Comparison of ENCODE assay signal across 8 cellular contexts in the genomic region with DNA sequence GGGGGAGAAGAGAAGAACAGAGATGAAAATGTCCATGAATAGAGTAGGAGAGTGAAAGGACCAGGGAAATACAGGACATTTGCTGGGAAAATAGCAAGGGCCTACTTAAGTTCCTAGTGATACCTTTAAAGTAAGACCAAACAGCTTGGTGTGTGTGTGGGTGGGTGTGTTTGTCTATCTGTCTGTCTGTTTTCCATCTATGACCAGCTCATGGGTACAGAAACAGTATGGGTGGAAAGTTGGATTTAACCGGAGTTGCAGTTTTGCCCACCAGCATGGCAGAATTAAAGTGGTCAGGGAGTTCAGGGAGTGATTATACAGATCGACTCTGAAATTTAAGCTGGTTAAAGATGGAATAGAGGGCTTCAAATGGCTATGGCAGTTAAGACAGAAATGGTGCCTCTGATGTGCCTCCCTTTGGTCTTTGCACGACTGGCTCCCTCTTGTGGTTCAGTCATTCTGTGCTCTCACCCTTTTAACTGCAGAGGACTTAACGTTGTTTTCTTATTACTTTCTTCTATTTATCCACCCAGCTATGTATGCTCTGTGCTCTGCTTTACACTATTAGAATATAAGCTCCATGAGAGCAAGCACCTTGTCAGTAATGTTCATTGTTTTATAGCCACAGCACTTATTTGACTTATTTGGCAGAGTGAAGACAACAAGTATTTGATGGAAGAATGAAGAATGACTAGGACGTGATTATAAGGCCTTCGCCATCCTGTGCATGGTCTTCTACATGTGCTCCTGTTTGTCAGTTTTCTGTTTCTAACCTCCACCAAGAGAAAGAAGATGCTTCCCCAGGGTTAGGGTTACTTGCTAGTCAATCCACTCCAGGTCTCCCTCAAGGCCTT.
A peak's percentile ranks its signal among the peaks of the same experiment; 100 is the strongest.
DNase-seq lines count a peak whose midpoint lies in the region; ATAC-seq, FAIRE-seq and TF ChIP-seq lines count a peak whose summit lies in the region.

No MANE protein-coding gene starts in this region.

- H3K4me3 Mint-ChIP-seq in T-cell = no peak overlapping the region

- no peaks in the 10 kb centered on the region for H3K79me2 ChIP-seq in HCT116 (ENCODE audit: insufficient read depth, low read length)

- DNase-seq in HCT116 (ENCODE audit: low read depth, low spot score) = peak; percentile 59
- DNase-seq in NCI-H1105 (lab: John Stamatoyannopoulos, UW) = peak; percentile 44
- peak; percentile 25 to 74 (median 62) for DNase-seq in T-cell
- DNase-seq in adrenal gland = peak; percentile 62 to 81 (median 69)
- peak in 1 of 3 donors; percentile 57 for DNase-seq in right cardiac atrium
- peak; percentile 30 to 50 for DNase-seq in stimulated activated CD4-positive, alpha-beta T cell treated with anti-CD3 and anti-CD28 coated beads, Interleukin-15, amount 100 ng/mL, for 48 hours (ENCODE audit: low read depth in 2 of 2)
- DNase-seq in cerebellar nuclear complex (lab: John Stamatoyannopoulos, UW) = no peak

- peaks cover 3 to 4% of the 10 kb centered on the region in 2 donors for H3K27me3 Mint-ChIP-seq in T-cell

- H3K36me3 ChIP-seq in HCT116 (ENCODE audit: control insufficient read depth in 1 of 2, insufficient read depth in 2 of 2, low read length in 2 of 2) (no peaks in the 10 kb centered on the region), adrenal gland (replicated peaks in 1 of 2) (no peaks in the 10 kb centered on the region)

- H3K4me2 ChIP-seq in HCT116 (ENCODE audit: low read length) = no peak overlapping the region

- FAIRE-seq in G401.6 (lab: Jason Lieb, UNC) = peak; percentile 90

- H3K9ac ChIP-seq in HCT116 (ENCODE audit: low read length) = no peak overlapping the region

- H3K9me3 ChIP-seq in HCT116 (ENCODE audit: control insufficient read depth in 1 of 2, insufficient read depth in 1 of 2, low read depth in 1 of 2, low read length in 2 of 2) (no peaks in the 10 kb centered on the region), adrenal gland (replicated peaks in 1 of 3) (no peaks in the 10 kb centered on the region), right cardiac atrium (ENCODE audit: control insufficient read depth, low read length) (no peaks in the 10 kb centered on the region)

- RAD21 ChIA-PET in HCT116 (lab: Charles Lee; ENCODE audit: low non-redundant PET in 1 of 2, low total read pairs in 2 of 2, uncharacterized antibody in 2 of 2, unreplicated experiment in 2 of 2) = no interaction called here

- H3K4me1 ChIP-seq in HCT116 (ENCODE audit: control insufficient read depth in 1 of 2, insufficient read depth in 2 of 2, low read length in 2 of 2) (no peaks in the 10 kb centered on the region), adrenal gland (replicated peaks in 1 of 2) (no peaks in the 10 kb centered on the region), right cardiac atrium (ENCODE audit: control insufficient read depth, insufficient read depth, low read length) (no peaks in the 10 kb centered on the region)

- WGBS in adrenal gland, 4 donors = 47 to 57% (median 54%) methylated on average over 6 of the region's 6 CpGs
- 57% methylated on average over 6 of the region's 6 CpGs for WGBS in right cardiac atrium

- H3K36me3 Mint-ChIP-seq in T-cell = no peaks in the 10 kb centered on the region

- CTCF ChIA-PET in HCT116 (lab: Charles Lee) (interaction anchor here (0.7 to 1.9 kb wide), 6 partner anchors 11 to 612 kb away, joined by 3 to 18 read pairs (median 4); no protein-coding TSS in a partner anchor), T-cell (lab: Charles Lee) (interaction anchor here (0.7 to 5.1 kb wide), 14 partner anchors 9 to 393 kb away, joined by 3 to 69 read pairs (median 5); a partner anchor contains a TSS)

- H3K9me3 Mint-ChIP-seq in T-cell = no peaks in the 10 kb centered on the region

- TF ChIP-seq POLR2A in HCT116 (IDR thresholded peaks at IDR 0.05; ENCODE audit: borderline replicate concordance, extremely low read depth, insufficient read depth, insufficient read length) (no peak), adrenal gland (IDR thresholded peaks at IDR 0.05) (no peak)

- BruUV-seq in HCT116 (replicated peaks; lab: Mats Ljungman, UMichigan) = no TSS peak

- POLR2A ChIA-PET in HCT116 (lab: Charles Lee) = no interaction called here
- POLR2A ChIA-PET in T-cell (lab: Charles Lee) = interaction anchor here (1.0 kb wide), 2 partner anchors 11 to 13 kb away, joined by 3 read pairs; no protein-coding TSS in a partner anchor

- H3K27me3 ChIP-seq in HCT116 (ENCODE audit: insufficient read depth, low read length) (no peaks in the 10 kb centered on the region), adrenal gland (no peaks in the 10 kb centered on the region), right cardiac atrium (ENCODE audit: control insufficient read depth, insufficient read depth) (no peaks in the 10 kb centered on the region)

- H3K27ac ChIP-seq in HCT116 (ENCODE audit: low read depth, low read length) (no peak overlapping the region), adrenal gland (no peak overlapping the region), right cardiac atrium (ENCODE audit: low read length) (no peak overlapping the region)

- peak overlapping the region; percentile 79 for H2AFZ ChIP-seq in HCT116 (ENCODE audit: low read depth, low read length, poor library complexity, severe bottlenecking)

- H3K9me2 ChIP-seq in HCT116 (ENCODE audit: insufficient read depth) = no peaks in the 10 kb centered on the region

- TF ChIP-seq CTCF in HCT116 (IDR thresholded peaks at IDR 0.05 in 2 of 3, conservative IDR thresholded peaks at IDR 0.05 in 1 of 3; ENCODE audit: borderline replicate concordance in 1 of 3, insufficient read depth in 1 of 3, low read depth in 2 of 3, low read length in 2 of 3) (peak; percentile 69 to 81 (median 81)), adrenal gland (IDR thresholded peaks at IDR 0.05) (peak; percentile 65 to 79 (median 75))

- H3K4me3 ChIP-seq in HCT116 (replicated peaks in 1 of 2; ENCODE audit: low read depth in 1 of 2, low read length in 2 of 2) (no peak overlapping the region), adrenal gland (no peak overlapping the region), right cardiac atrium (ENCODE audit: low read length) (no peak overlapping the region)

- no peaks in the 10 kb centered on the region for H4K20me1 ChIP-seq in HCT116 (ENCODE audit: insufficient read depth)

- TF ChIP-seq RAD21 in HCT116 (IDR thresholded peaks at IDR 0.05; ENCODE audit: low read depth) = peak; percentile 78

- no peak overlapping the region for H3K27ac Mint-ChIP-seq in T-cell

- ATAC-seq in HCT116 (peak; percentile 94), T-cell (replicated peaks in 1 of 4) (peak; percentile 91 to 99 (median 98)), right cardiac atrium (peak; percentile 80 to 81)

- peaks cover 13 to 24% (median 22%) of the 10 kb centered on the region in 3 donors for H3K4me1 Mint-ChIP-seq in T-cell

- intact Hi-C loops in HCT116 (cut with micrococcal nuclease) = loop anchor here (1.0 kb wide), 1 partner anchor 612 kb away; no protein-coding TSS in a partner anchor
- intact Hi-C loops in adrenal gland (cut with DNase I) = loop anchor here (5.0 to 10.0 kb wide), 2 partner anchors 132 to 609 kb away; no protein-coding TSS in a partner anchor
- intact Hi-C loops in right cardiac atrium (cut with DNase I) = loop anchor here in 2 of 4 donors (10.0 kb wide), 1 partner anchor 69 kb away; a partner anchor contains a TSS

TF ChIP-seq in HCT116, 20 proteins besides CTCF, POLR2A, EP300 and RAD21 (continues in another document):
- TF ChIP-seq YY1 (IDR thresholded peaks at IDR 0.05; ENCODE audit: extremely low read depth, insufficient replicate concordance, low read depth, low read length) = peak; percentile 62
- no peak for TF ChIP-seq FOSL1 (IDR thresholded peaks at IDR 0.05; ENCODE audit: low read depth)
- TF ChIP-seq SRF (IDR thresholded peaks at IDR 0.05; ENCODE audit: low read depth) = no peak
- TF ChIP-seq EZH2phosphoT487 (IDR thresholded peaks at IDR 0.05; ENCODE audit: borderline replicate concordance) = no peak
- TF ChIP-seq, protein P1, sequence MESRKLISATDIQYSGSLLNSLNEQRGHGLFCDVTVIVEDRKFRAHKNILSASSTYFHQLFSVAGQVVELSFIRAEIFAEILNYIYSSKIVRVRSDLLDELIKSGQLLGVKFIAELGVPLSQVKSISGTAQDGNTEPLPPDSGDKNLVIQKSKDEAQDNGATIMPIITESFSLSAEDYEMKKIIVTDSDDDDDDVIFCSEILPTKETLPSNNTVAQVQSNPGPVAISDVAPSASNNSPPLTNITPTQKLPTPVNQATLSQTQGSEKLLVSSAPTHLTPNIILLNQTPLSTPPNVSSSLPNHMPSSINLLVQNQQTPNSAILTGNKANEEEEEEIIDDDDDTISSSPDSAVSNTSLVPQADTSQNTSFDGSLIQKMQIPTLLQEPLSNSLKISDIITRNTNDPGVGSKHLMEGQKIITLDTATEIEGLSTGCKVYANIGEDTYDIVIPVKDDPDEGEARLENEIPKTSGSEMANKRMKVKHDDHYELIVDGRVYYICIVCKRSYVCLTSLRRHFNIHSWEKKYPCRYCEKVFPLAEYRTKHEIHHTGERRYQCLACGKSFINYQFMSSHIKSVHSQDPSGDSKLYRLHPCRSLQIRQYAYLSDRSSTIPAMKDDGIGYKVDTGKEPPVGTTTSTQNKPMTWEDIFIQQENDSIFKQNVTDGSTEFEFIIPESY (IDR thresholded peaks at IDR 0.05; ENCODE audit: extremely low read depth, insufficient replicate concordance, low read length) = no peak
- no peak for TF ChIP-seq EGR1 (IDR thresholded peaks at IDR 0.05; ENCODE audit: low read depth)
- no peak for TF ChIP-seq ZNF274 (IDR thresholded peaks at IDR 0.05; ENCODE audit: low read depth, low read length)
- 0 out of 2 replicates have a peak, but pooled peaks have one; percentile 28 for TF ChIP-seq CEBPB (IDR thresholded peaks at IDR 0.05; ENCODE audit: low read depth)
- peak; percentile 93 for TF ChIP-seq CBX3 (IDR thresholded peaks at IDR 0.05; ENCODE audit: low read depth)
- TF ChIP-seq ZFX (IDR thresholded peaks at IDR 0.05) = no peak
- TF ChIP-seq TCF7L2 (IDR thresholded peaks at IDR 0.05; ENCODE audit: borderline replicate concordance, extremely low read depth, insufficient read depth, insufficient read length) = peak; percentile 62

Comparison
In these comparisons a context has a peak if more than half of its experiments do, and no peak if none do; other contexts are left out.
1. DNase-seq: peak in HCT116 (single experiment), NCI-H1105 (single experiment), T-cell (34 of 34), adrenal gland (7 of 7) and stimulated activated CD4-positive, alpha-beta T cell treated with anti-CD3 and anti-CD28 coated beads, Interleukin-15, amount 100 ng/mL, for 48 hours (2 of 2); none in cerebellar nuclear complex (0 of 2).
2. Peak in every context shown above with its lines, with median percentiles within 50 percentile points of each other: ATAC-seq.